ENCODE assay signal across 9 cellular contexts in the genomic region with DNA sequence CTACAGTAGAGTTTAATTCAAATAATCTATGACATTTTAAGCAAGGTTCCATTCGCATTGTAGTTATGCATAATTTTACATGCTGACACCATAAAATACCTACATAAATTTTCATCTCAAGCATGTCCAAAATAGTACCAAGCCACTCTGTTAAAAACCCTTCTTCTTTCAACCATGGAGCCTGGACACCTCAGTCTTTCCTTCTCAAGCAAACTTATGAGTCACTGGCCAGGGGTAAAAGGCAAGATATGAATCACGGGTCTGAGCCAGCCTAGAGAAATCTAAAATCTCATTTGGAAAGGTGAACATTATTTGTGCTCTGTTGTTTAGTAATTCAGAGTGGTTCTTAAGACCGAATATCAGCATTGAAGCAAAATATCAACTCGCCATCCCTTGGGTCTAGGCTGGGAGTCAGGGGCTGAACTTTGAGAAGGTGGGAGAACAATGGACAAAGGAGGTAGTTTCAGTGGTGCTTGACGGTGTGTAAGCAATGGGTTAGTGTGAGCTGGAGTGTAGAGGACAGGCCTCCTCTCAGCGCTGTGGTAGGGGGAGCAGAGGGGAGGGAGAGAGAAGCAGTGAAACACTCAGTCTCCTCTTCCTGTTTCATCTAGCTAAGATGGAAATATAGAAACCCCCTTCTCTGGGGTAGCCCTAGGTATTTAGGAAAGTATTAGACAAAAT. TPM values are rescaled to one million over a fixed set of nuclear protein-coding genes. Genes with fewer than 3 reads are reported as not detected.
DNase-seq lines count a peak whose midpoint lies in the region; ATAC-seq, FAIRE-seq and TF ChIP-seq lines count a peak whose summit lies in the region.
"Had no signal": no experiment of that assay in that cellular context is flagged by ENCODE, and none has a peak within 500 bp of the region (broad histone marks: within the 10 kb centered on the region; RNA-seq: fewer than 3 reads in every experiment).

No MANE protein-coding gene starts in this region.

- H3K4me1 Mint-ChIP-seq in activated CD4-positive, alpha-beta memory T cell treated with anti-CD3 and anti-CD28 coated beads for 36 hours (ENCODE audit: low read depth), result peaks cover 3% of the 10 kb centered on the region

- H3K4me3 Mint-ChIP-seq in activated CD4-positive, alpha-beta memory T cell treated with anti-CD3 and anti-CD28 coated beads for 36 hours, result no peak overlapping the region

- POLR2A ChIA-PET in activated CD4-positive, alpha-beta memory T cell treated with anti-CD3 and anti-CD28 coated beads for 36 hours (lab: Charles Lee), result no interaction called here

- CTCF ChIA-PET in activated CD4-positive, alpha-beta memory T cell treated with anti-CD3 and anti-CD28 coated beads for 36 hours (lab: Charles Lee), result no interaction called here

- peak; percentile 81 for DNase-seq in ELR (ENCODE audit: low read depth)
- peak; percentile 71 for DNase-seq in epithelial cell of esophagus (ENCODE audit: low read depth)
- DNase-seq in HTR-8/SVneo (ENCODE audit: insufficient read length, low spot score), result no peak
- DNase-seq in stimulated activated CD4-positive, alpha-beta T cell treated with anti-CD3 and anti-CD28 coated beads, Interleukin-4, amount 100 ng/mL, for 24 hours, result no peak
- DNase-seq in activated naive CD4-positive, alpha-beta T cell (lab: John Stamatoyannopoulos, UW), result no peak
- no peak for DNase-seq in activated CD4-positive, alpha-beta memory T cell treated with anti-CD3 and anti-CD28 coated beads for 36 hours
- DNase-seq: NCI-H345 had no signal

- no peak overlapping the region for H3K27ac Mint-ChIP-seq in activated CD4-positive, alpha-beta memory T cell treated with anti-CD3 and anti-CD28 coated beads for 36 hours

- H3K9me3 Mint-ChIP-seq in activated CD4-positive, alpha-beta memory T cell treated with anti-CD3 and anti-CD28 coated beads for 36 hours, result peaks cover 2% of the 10 kb centered on the region

- no peak for TF ChIP-seq CTCF in epithelial cell of esophagus (IDR thresholded peaks at IDR 0.05; ENCODE audit: insufficient read depth, low read depth, low read length, missing control alignments)

- intact Hi-C loops in activated CD4-positive, alpha-beta memory T cell treated with anti-CD3 and anti-CD28 coated beads for 36 hours (cut with micrococcal nuclease), result no loop called here

- peak; percentile 86 for ATAC-seq in GM21360 (IDR thresholded peaks at IDR 0.05; ENCODE audit: unreplicated experiment)
- peak; percentile 82 for ATAC-seq in HG03159 (IDR thresholded peaks at IDR 0.05; ENCODE audit: unreplicated experiment)

- no peak for FAIRE-seq in HTR-8/SVneo (lab: Jason Lieb, UNC)

- H3K27me3 Mint-ChIP-seq in activated CD4-positive, alpha-beta memory T cell treated with anti-CD3 and anti-CD28 coated beads for 36 hours, result peaks cover 16% of the 10 kb centered on the region

- H3K36me3 Mint-ChIP-seq in activated CD4-positive, alpha-beta memory T cell treated with anti-CD3 and anti-CD28 coated beads for 36 hours, result no peaks in the 10 kb centered on the region

- no peak overlapping the region for H3K4me3 ChIP-seq in epithelial cell of esophagus (ENCODE audit: low read length)

RNA-seq across cellular contexts. Expression of gene GPAM, which starts 19.1 kb away (rescaled TPM):
- 1 to 10 TPM; 3.3 to 4.7 TPM for total RNA-seq in activated CD4-positive, alpha-beta memory T cell treated with anti-CD3 and anti-CD28 coated beads for 36 hours

Comparison
In these comparisons a context has a peak if more than half of its experiments do, and no peak if none do; other contexts are left out.
1. DNase-seq: peak in ELR (single experiment) and epithelial cell of esophagus (single experiment); none in HTR-8/SVneo (single experiment), stimulated activated CD4-positive, alpha-beta T cell treated with anti-CD3 and anti-CD28 coated beads, Interleukin-4, amount 100 ng/mL, for 24 hours (single experiment), activated naive CD4-positive, alpha-beta T cell (0 of 4) and activated CD4-positive, alpha-beta memory T cell treated with anti-CD3 and anti-CD28 coated beads for 36 hours (single experiment).